1 cellular context compared by ENCODE assay signal in genomic region chr5:57383093-57383861, GRCh38.
TF ChIP-seq lines count a peak whose summit lies in the region.

No MANE protein-coding gene starts in this region.

TF ChIP-seq in K562, 482 proteins besides CTCF, POLR2A, EP300 and RAD21 (continued from another document and continues in another):
- peak; percentile 44; the same call in 1 of the 2 replicates for TF ChIP-seq ZNF592 (IDR thresholded peaks at IDR 0.05)
- TF ChIP-seq TRIM25 (IDR thresholded peaks at IDR 0.05; ENCODE audit: borderline replicate concordance), result no peak
- TF ChIP-seq AFF1 (IDR thresholded peaks at IDR 0.05; ENCODE audit: low read depth in 1 of 2, partially characterized antibody in 2 of 2), result no peak
- no peak for TF ChIP-seq FOS (IDR thresholded peaks at IDR 0.05; ENCODE audit: extremely low read depth, insufficient read length)
- TF ChIP-seq ZBTB40 (IDR thresholded peaks at IDR 0.05), result peak; percentile 77
- TF ChIP-seq ZBTB40 (CRISPR knock-in tag; IDR thresholded peaks at IDR 0.05), result no peak
- TF ChIP-seq MCM5 (IDR thresholded peaks at IDR 0.05; ENCODE audit: low read depth), result no peak
- no peak for TF ChIP-seq ZNF76 (CRISPR knock-in tag; IDR thresholded peaks at IDR 0.05; ENCODE audit: borderline replicate concordance)
- TF ChIP-seq ZNF511 (CRISPR knock-in tag; IDR thresholded peaks at IDR 0.05), result no peak
- TF ChIP-seq ZNF668 (CRISPR knock-in tag; IDR thresholded peaks at IDR 0.05), result no peak
- no peak for TF ChIP-seq ZNF551 (CRISPR knock-in tag; IDR thresholded peaks at IDR 0.05)
- no peak for TF ChIP-seq NKRF (IDR thresholded peaks at IDR 0.05; ENCODE audit: borderline replicate concordance)
- no peak for TF ChIP-seq ZBTB1 (CRISPR knock-in tag; IDR thresholded peaks at IDR 0.05; ENCODE audit: borderline replicate concordance, low read depth)
- no peak for TF ChIP-seq ZBTB5 (IDR thresholded peaks at IDR 0.05)
- no peak for TF ChIP-seq ZNF140 (CRISPR knock-in tag; IDR thresholded peaks at IDR 0.05)
- no peak for TF ChIP-seq NUFIP1 (IDR thresholded peaks at IDR 0.05; ENCODE audit: partially characterized antibody)
- no peak for TF ChIP-seq ZNF561 (CRISPR knock-in tag; conservative IDR thresholded peaks at IDR 0.05)
- TF ChIP-seq ZEB2 (IDR thresholded peaks at IDR 0.05), result peak; percentile 83
- TF ChIP-seq FUS (optimal IDR thresholded peaks at IDR 0.05; ENCODE audit: low read depth, low read length), result no peak
- no peak for TF ChIP-seq ZNF277 (CRISPR knock-in tag; IDR thresholded peaks at IDR 0.05; ENCODE audit: borderline replicate concordance)
- no peak for TF ChIP-seq MBD1 (CRISPR knock-in tag; IDR thresholded peaks at IDR 0.05)
- no peak for TF ChIP-seq ZNF184 (CRISPR knock-in tag; IDR thresholded peaks at IDR 0.05)
- no peak for TF ChIP-seq ZNF707 (CRISPR knock-in tag; conservative IDR thresholded peaks at IDR 0.05)
